In the genomic region with DNA sequence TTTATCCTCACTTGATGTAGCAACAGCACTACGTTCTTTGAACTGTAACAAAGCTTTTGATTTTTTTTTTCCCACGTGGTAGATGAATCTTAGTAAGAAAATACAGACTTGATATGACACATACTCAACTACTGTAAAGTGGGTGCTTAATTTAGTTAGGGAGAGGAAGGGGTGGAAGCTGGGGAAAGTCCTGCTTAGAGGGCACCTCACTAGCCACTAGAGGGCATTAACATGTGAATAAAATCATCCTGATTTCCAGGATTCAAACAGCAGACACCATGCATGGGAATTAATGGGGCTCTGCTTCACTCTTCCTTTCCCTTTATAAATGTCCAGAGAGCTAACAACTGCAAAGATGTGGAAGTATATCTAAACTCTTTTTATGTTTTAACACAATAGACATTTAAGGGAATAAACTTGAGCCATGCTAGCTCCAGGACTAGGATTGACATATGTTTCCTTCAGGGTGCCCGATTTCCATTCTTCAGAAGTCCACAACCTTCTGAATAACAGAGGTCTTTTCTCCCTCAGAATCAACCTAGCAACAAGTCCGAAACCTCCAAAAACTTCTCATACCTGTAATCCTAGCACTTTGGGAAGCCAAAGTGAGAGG, we compare ENCODE assay signal across 8 cellular contexts.
DNase-seq lines count a peak whose midpoint lies in the region; ATAC-seq and TF ChIP-seq lines count a peak whose summit lies in the region.

No MANE protein-coding gene starts in this region.

- no peaks in the 10 kb centered on the region for H3K36me3 Mint-ChIP-seq in chondrocyte (ENCODE audit: low read depth)

- TF ChIP-seq CTCF in GM12874 (IDR thresholded peaks at IDR 0.05; ENCODE audit: insufficient read depth, low read depth, low read length) (peak; percentile 62), PC-3 (conservative IDR thresholded peaks at IDR 0.05; ENCODE audit: low read depth, low read length) (peak; percentile 84), chondrocyte (IDR thresholded peaks at IDR 0.05) (peak; percentile 86)

- H3K9me3 ChIP-seq in PC-3 (ENCODE audit: low read length) (no peaks in the 10 kb centered on the region), MG63 (no peaks in the 10 kb centered on the region)

- H3K4me1 ChIP-seq in PC-3 (ENCODE audit: insufficient read depth, low read length) = peaks cover 6% of the 10 kb centered on the region

- H3K4me2 ChIP-seq in PC-3 (ENCODE audit: low read length) = no peak overlapping the region

- H2AFZ ChIP-seq in PC-3 (ENCODE audit: low read length) = no peak overlapping the region

- H4K20me1 ChIP-seq in PC-3 (ENCODE audit: low read length) = no peaks in the 10 kb centered on the region

- DNase-seq in AG20443 (ENCODE audit: low spot score) (peak; percentile 54), PC-3 (peak; percentile 66), chondrocyte (ENCODE audit: low spot score) (no peak), medulla oblongata (ENCODE audit: extremely low spot score) (peak; percentile 64), germinal center (ENCODE audit: low spot score) (no peak), MG63 (no peak), SHP77 (lab: John Stamatoyannopoulos, UW) (no peak)

- intact Hi-C loops in PC-3 (cut with micrococcal nuclease) = loop anchor here (5.0 kb wide), 1 partner anchor 201 kb away; no protein-coding TSS in a partner anchor

- no peak overlapping the region for H3K9ac ChIP-seq in PC-3 (ENCODE audit: low read length)

- ATAC-seq in PC-3 = peak; percentile 62

- no TSS peak for BruUV-seq in PC-3 (replicated peaks; lab: Mats Ljungman, UMichigan)

- H3K27ac ChIP-seq in PC-3 (ENCODE audit: low read length) = no peak overlapping the region

- H3K4me3 ChIP-seq in PC-3 (ENCODE audit: low read length) (no peak overlapping the region), MG63 (no peak overlapping the region)

- H3K27me3 ChIP-seq in PC-3 (ENCODE audit: low read length) (no peaks in the 10 kb centered on the region), MG63 (no peaks in the 10 kb centered on the region)

- no peaks in the 10 kb centered on the region for H3K27me3 Mint-ChIP-seq in chondrocyte (ENCODE audit: low read depth)

- H3F3A ChIP-seq in PC-3 (ENCODE audit: low read length, unreplicated experiment) = no peaks in the 10 kb centered on the region

- no peaks in the 10 kb centered on the region for H3K9me2 ChIP-seq in PC-3 (replicated peaks; ENCODE audit: low read length)

- H3K9me3 Mint-ChIP-seq in chondrocyte (ENCODE audit: low read depth) = no peaks in the 10 kb centered on the region

- H3K27ac Mint-ChIP-seq in chondrocyte (ENCODE audit: unreplicated experiment) = peak overlapping the region; percentile 47

- no peak overlapping the region for H3K4me3 Mint-ChIP-seq in chondrocyte (ENCODE audit: unreplicated experiment)

- CTCF ChIA-PET in PC-3 (lab: Charles Lee) = interaction anchor here (0.5 to 0.6 kb wide), 3 partner anchors 107 to 212 kb away, joined by 3 to 4 read pairs (median 3); no protein-coding TSS in a partner anchor

- H3K4me1 Mint-ChIP-seq in chondrocyte (ENCODE audit: low read depth) = peaks cover 46% of the 10 kb centered on the region

- POLR2A ChIA-PET in PC-3 (lab: Charles Lee; ENCODE audit: unreplicated experiment) = no interaction called here

- no peaks in the 10 kb centered on the region for H3K79me2 ChIP-seq in PC-3 (ENCODE audit: low read length)

- H3K36me3 ChIP-seq in PC-3 (ENCODE audit: low read depth, low read length) = no peaks in the 10 kb centered on the region
- H3K36me3 ChIP-seq in MG63 = no peaks in the 10 kb centered on the region

Comparison
In these comparisons a context has a peak if more than half of its experiments do, and no peak if none do; other contexts are left out.
1. DNase-seq: peak in AG20443 (single experiment), PC-3 (single experiment) and medulla oblongata (single experiment); none in chondrocyte (single experiment), germinal center (single experiment), MG63 (single experiment) and SHP77 (0 of 2).
2. Peak in every context shown above with its lines, with median percentiles within 50 percentile points of each other: CTCF ChIP-seq.